ENCODE assay signal across 19 cellular contexts in genomic region chr2:235693279-235693678, GRCh38.
DNase-seq lines count a peak whose midpoint lies in the region; ATAC-seq and TF ChIP-seq lines count a peak whose summit lies in the region.
"Had no signal": no experiment of that assay in that cellular context is flagged by ENCODE, and none has a peak within 500 bp of the region (broad histone marks: within the 10 kb centered on the region; RNA-seq: fewer than 3 reads in every experiment).

No MANE protein-coding gene starts in this region.

- no peak overlapping the region for H4K8ac ChIP-seq in trophoblast cell (ENCODE audit: low read depth, low read length)

- no peak overlapping the region for H4K12ac ChIP-seq in trophoblast cell (ENCODE audit: low read depth, low read length)

- no peak overlapping the region for H2BK12ac ChIP-seq in trophoblast cell (ENCODE audit: low read length)

- intact Hi-C loops in natural killer cell (cut with micrococcal nuclease) (no loop called here), stomach (cut with DNase I; ENCODE audit: low total_unique reads) (no loop called here)

- no peak overlapping the region for H3K4me3 Mint-ChIP-seq in natural killer cell treated with Interleukin-12 subunit alpha and Interleukin-12 subunit beta and Interleukin-15 and Interleukin-18, amount 100 ng/mL, for 72 hours
- H3K4me3 Mint-ChIP-seq in natural killer cell, result no peak overlapping the region
- H3K4me3 Mint-ChIP-seq in glutamatergic neuron (ENCODE audit: unreplicated experiment), result no peak overlapping the region
- H3K4me3 Mint-ChIP-seq: CD4-positive, CD25-positive, alpha-beta regulatory T cell; CD8-positive, alpha-beta memory T cell; IgD-negative memory B cell had no signal

- H3K36me3 ChIP-seq in trophoblast cell (ENCODE audit: control insufficient read depth in 1 of 2, insufficient read depth in 2 of 2, low read length in 2 of 2) (no peaks in the 10 kb centered on the region), stomach (no peaks in the 10 kb centered on the region)

- H2AFZ ChIP-seq in trophoblast cell (ENCODE audit: insufficient read depth, low read length, poor library complexity), result no peak overlapping the region

- H3K9ac ChIP-seq in trophoblast cell (ENCODE audit: low read length), result no peak overlapping the region

- H2AK5ac ChIP-seq in trophoblast cell (ENCODE audit: low read length), result no peak overlapping the region

- TF ChIP-seq POLR2A in stomach (IDR thresholded peaks at IDR 0.05), result no peak

- no peaks in the 10 kb centered on the region for H3K9me3 ChIP-seq in trophoblast cell (ENCODE audit: insufficient read depth, low read depth, low read length)
- no peaks in the 10 kb centered on the region for H3K9me3 ChIP-seq in stomach

- H3K79me1 ChIP-seq in trophoblast cell (ENCODE audit: low read length), result no peaks in the 10 kb centered on the region

- no peak overlapping the region for H3K27ac Mint-ChIP-seq in natural killer cell treated with Interleukin-12 subunit alpha and Interleukin-12 subunit beta and Interleukin-15 and Interleukin-18, amount 100 ng/mL, for 72 hours
- H3K27ac Mint-ChIP-seq in natural killer cell (no peak overlapping the region), glutamatergic neuron (ENCODE audit: unreplicated experiment) (no peak overlapping the region)
- H3K27ac Mint-ChIP-seq: CD4-positive, CD25-positive, alpha-beta regulatory T cell; IgD-negative memory B cell had no signal

- H3K4me1 Mint-ChIP-seq in natural killer cell treated with Interleukin-12 subunit alpha and Interleukin-12 subunit beta and Interleukin-15 and Interleukin-18, amount 100 ng/mL, for 72 hours (ENCODE audit: low read depth in 2 of 2), result peaks cover 4 to 29% of the 10 kb centered on the region in 2 donors
- H3K4me1 Mint-ChIP-seq in natural killer cell, result peaks cover 32 to 34% of the 10 kb centered on the region in 2 donors
- peaks cover 50% of the 10 kb centered on the region for H3K4me1 Mint-ChIP-seq in glutamatergic neuron (ENCODE audit: low read depth, unreplicated experiment)
- H3K4me1 Mint-ChIP-seq: CD4-positive, CD25-positive, alpha-beta regulatory T cell; IgD-negative memory B cell had no signal

- TF ChIP-seq CTCF in natural killer cell (IDR thresholded peaks at IDR 0.05) (no peak), glutamatergic neuron (IDR thresholded peaks at IDR 0.05; ENCODE audit: partially characterized antibody, unreplicated experiment) (no peak), stomach (IDR thresholded peaks at IDR 0.05) (no peak)

- no peaks in the 10 kb centered on the region for H3K36me3 Mint-ChIP-seq in natural killer cell treated with Interleukin-12 subunit alpha and Interleukin-12 subunit beta and Interleukin-15 and Interleukin-18, amount 100 ng/mL, for 72 hours
- H3K36me3 Mint-ChIP-seq in natural killer cell (no peaks in the 10 kb centered on the region), glutamatergic neuron (ENCODE audit: unreplicated experiment) (peaks cover 4% of the 10 kb centered on the region)
- H3K36me3 Mint-ChIP-seq: CD4-positive, CD25-positive, alpha-beta regulatory T cell; CD8-positive, alpha-beta memory T cell; IgD-negative memory B cell had no signal

- no peak overlapping the region for H4K91ac ChIP-seq in trophoblast cell (ENCODE audit: low read depth, low read length)

- no peak overlapping the region for H3K23ac ChIP-seq in trophoblast cell (ENCODE audit: low read length)

- no peak for ATAC-seq in natural killer cell treated with Interleukin-12 subunit alpha and Interleukin-12 subunit beta and Interleukin-15 and Interleukin-18, amount 100 ng/mL, for 72 hours
- ATAC-seq in natural killer cell (no peak), HG03025 (IDR thresholded peaks at IDR 0.05; ENCODE audit: low FRiP score, unreplicated experiment) (no peak)
- ATAC-seq: HepG2 had no signal

- H3K4me1 ChIP-seq in trophoblast cell (ENCODE audit: control insufficient read depth in 1 of 2, insufficient read depth in 2 of 2, low read length in 2 of 2), result peaks cover 0 to 2% of the 10 kb centered on the region in 2 experiments
- peaks cover 23 to 56% (median 41%) of the 10 kb centered on the region in 4 donors for H3K4me1 ChIP-seq in stomach

- TF ChIP-seq EP300 in stomach (IDR thresholded peaks at IDR 0.05), result no peak

- H3K9me3 Mint-ChIP-seq in natural killer cell treated with Interleukin-12 subunit alpha and Interleukin-12 subunit beta and Interleukin-15 and Interleukin-18, amount 100 ng/mL, for 72 hours, result no peaks in the 10 kb centered on the region
- H3K9me3 Mint-ChIP-seq in natural killer cell (no peaks in the 10 kb centered on the region), glutamatergic neuron (ENCODE audit: unreplicated experiment) (peaks cover 6% of the 10 kb centered on the region)
- H3K9me3 Mint-ChIP-seq: CD8-positive, alpha-beta memory T cell; IgD-negative memory B cell had no signal

- H3K4me2 ChIP-seq in trophoblast cell (ENCODE audit: low read length), result no peak overlapping the region

- no peak overlapping the region for H3K27ac ChIP-seq in trophoblast cell (ENCODE audit: low read depth, low read length)
- peak overlapping the region in 4 of 5 donors; percentile 24 to 68 (median 52) for H3K27ac ChIP-seq in stomach

- H3K14ac ChIP-seq in trophoblast cell (ENCODE audit: low read length), result no peak overlapping the region

- H2BK5ac ChIP-seq in trophoblast cell (ENCODE audit: low read depth, low read length, poor library complexity), result no peak overlapping the region

- no peak overlapping the region for H3K18ac ChIP-seq in trophoblast cell (ENCODE audit: low read length)

- WGBS in trophoblast cell (ENCODE audit: extremely low coverage, insufficient coverage, insufficient read length), result no CpG with 5 or more reads among the region's 10 CpGs
- WGBS in stomach, 5 donors, result 86 to 95% (median 92%) methylated on average over 10 of the region's 10 CpGs

- H3K79me2 ChIP-seq in trophoblast cell (ENCODE audit: control insufficient read depth, insufficient read depth, low read length, poor library complexity), result peaks cover 2% of the 10 kb centered on the region

- peak; percentile 49 for DNase-seq in natural killer cell treated with Interleukin-12 subunit alpha and Interleukin-12 subunit beta and Interleukin-15 and Interleukin-18, amount 100 ng/mL, for 72 hours (ENCODE audit: low spot score)
- DNase-seq in natural killer cell, result no peak
- DNase-seq in glutamatergic neuron, result peak; percentile 10
- DNase-seq in trophoblast cell, result no peak
- no peak for DNase-seq in stomach
- DNase-seq in NCI-H1417 (lab: John Stamatoyannopoulos, UW), result no peak
- DNase-seq in stimulated activated CD4-positive, alpha-beta T cell treated with anti-CD3 and anti-CD28 coated beads, Interleukin-12 subunit alpha, Interleukin-12 subunit beta, amount 100 ng/mL, for 4 hours, result no peak
- DNase-seq: 8988T; C1 segment of cervical spinal cord; CD4-positive, CD25-positive, alpha-beta regulatory T cell; CD8-positive, alpha-beta memory T cell; COR-L47; DMS 273 treated with DMSO at 0.1 percent for 48 hours; DMS53; DND-41; HCEC 1CT had no signal

- H3K4me3 ChIP-seq in trophoblast cell (ENCODE audit: low read depth, low read length), result no peak overlapping the region
- H3K4me3 ChIP-seq in stomach, result no peak overlapping the region

- H3K27me3 Mint-ChIP-seq in natural killer cell treated with Interleukin-12 subunit alpha and Interleukin-12 subunit beta and Interleukin-15 and Interleukin-18, amount 100 ng/mL, for 72 hours, result no peaks in the 10 kb centered on the region
- H3K27me3 Mint-ChIP-seq in natural killer cell (ENCODE audit: low read depth in 2 of 2) (no peaks in the 10 kb centered on the region), glutamatergic neuron (ENCODE audit: unreplicated experiment) (peaks cover 11% of the 10 kb centered on the region)
- H3K27me3 Mint-ChIP-seq: CD4-positive, CD25-positive, alpha-beta regulatory T cell; IgD-negative memory B cell had no signal

- no peak overlapping the region for H2BK120ac ChIP-seq in trophoblast cell (ENCODE audit: insufficient read depth, low read length, poor library complexity)

- H3K27me3 ChIP-seq in trophoblast cell (ENCODE audit: insufficient read depth, low read length) (no peaks in the 10 kb centered on the region), stomach (no peaks in the 10 kb centered on the region)

- H3K4ac ChIP-seq in trophoblast cell (ENCODE audit: low read depth, low read length), result peak overlapping the region; percentile 12

Comparison
In these comparisons a context has a peak if more than half of its experiments do, and no peak if none do; other contexts are left out.
1. DNase-seq: peak in natural killer cell treated with Interleukin-12 subunit alpha and Interleukin-12 subunit beta and Interleukin-15 and Interleukin-18, amount 100 ng/mL, for 72 hours (single experiment) and glutamatergic neuron (single experiment); none in natural killer cell (single experiment), trophoblast cell (0 of 2), stomach (single experiment), NCI-H1417 (0 of 3) and stimulated activated CD4-positive, alpha-beta T cell treated with anti-CD3 and anti-CD28 coated beads, Interleukin-12 subunit alpha, Interleukin-12 subunit beta, amount 100 ng/mL, for 4 hours (single experiment).